ENCODE assay signal across 8 cellular contexts in the genomic region with DNA sequence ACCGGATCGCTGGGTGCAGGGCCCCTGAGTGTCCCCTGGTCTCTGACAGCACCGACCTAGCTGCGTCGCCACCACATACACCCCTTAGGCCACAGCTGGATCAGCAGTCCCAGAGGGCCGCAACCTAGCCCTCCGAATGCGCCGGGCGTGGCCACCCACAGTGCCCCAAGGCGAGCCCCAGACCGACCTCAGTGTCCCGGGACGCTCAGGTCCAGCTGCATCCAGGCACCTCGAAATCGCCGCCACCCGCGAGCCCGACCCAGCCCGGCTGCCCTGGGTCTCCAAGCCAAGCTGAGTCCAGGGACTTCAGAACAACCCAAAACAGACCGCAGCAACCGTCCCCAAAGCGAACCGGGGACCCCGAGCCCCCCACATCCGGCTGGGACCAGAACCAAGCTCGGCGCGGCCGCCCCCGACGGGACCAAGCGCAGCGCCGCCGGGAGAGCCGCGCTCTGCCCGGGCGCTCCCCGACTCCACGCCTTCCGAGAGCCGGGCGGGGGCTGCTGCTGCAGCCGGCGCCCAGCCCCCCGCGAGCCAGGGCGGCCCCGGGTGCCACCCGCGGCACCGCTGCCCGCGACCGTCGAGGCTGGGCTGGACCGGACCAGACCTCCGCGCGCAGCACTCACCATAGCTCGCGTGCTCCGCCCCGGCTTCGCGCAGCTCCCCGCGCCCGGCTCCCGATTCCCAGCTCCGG. TPM values are rescaled to one million over a fixed set of nuclear protein-coding genes. Genes with fewer than 3 reads are reported as not detected.
DNase-seq lines count a peak whose midpoint lies in the region; ATAC-seq, FAIRE-seq and TF ChIP-seq lines count a peak whose summit lies in the region.

No MANE protein-coding gene starts in this region.

- FAIRE-seq in keratinocyte (lab: Jason Lieb, UNC) = no peak

- TF ChIP-seq CTCF in keratinocyte (optimal IDR thresholded peaks at IDR 0.05 in 1 of 3, IDR thresholded peaks at IDR 0.05 in 1 of 3, conservative IDR thresholded peaks at IDR 0.05 in 1 of 3; ENCODE audit: extremely low read depth in 1 of 3, insufficient read depth in 2 of 3, low read length in 3 of 3) = no peak

- H3K27me3 Mint-ChIP-seq in activated naive CD8-positive, alpha-beta T cell treated with anti-CD3 and anti-CD28 coated beads for 36 hours = no peaks in the 10 kb centered on the region

- no peaks in the 10 kb centered on the region for H3K9me1 ChIP-seq in keratinocyte (ENCODE audit: control insufficient read depth, extremely low read depth, insufficient read depth, low read length)

- H3K36me3 ChIP-seq in keratinocyte (ENCODE audit: control insufficient read depth in 2 of 2, extremely low read depth in 1 of 2, insufficient read depth in 2 of 2, low read length in 2 of 2) = no peaks in the 10 kb centered on the region
- H3K36me3 ChIP-seq in stomach smooth muscle (ENCODE audit: control insufficient read depth in 2 of 2, insufficient read depth in 2 of 2, low read length in 2 of 2) = peaks cover 0 to 2% of the 10 kb centered on the region in 2 donors

- H3K36me3 Mint-ChIP-seq in activated naive CD8-positive, alpha-beta T cell treated with anti-CD3 and anti-CD28 coated beads for 36 hours = peaks cover 21% of the 10 kb centered on the region

- no peaks in the 10 kb centered on the region for H3K9me3 Mint-ChIP-seq in activated naive CD8-positive, alpha-beta T cell treated with anti-CD3 and anti-CD28 coated beads for 36 hours

- H3K79me2 ChIP-seq in keratinocyte (ENCODE audit: control insufficient read depth, insufficient read depth, low read length) = peaks cover 12% of the 10 kb centered on the region

- H3K27me3 ChIP-seq in keratinocyte (ENCODE audit: control insufficient read depth, extremely low read depth, insufficient read depth, low read length) (peaks cover 7% of the 10 kb centered on the region), stomach smooth muscle (ENCODE audit: control insufficient read depth in 1 of 2, insufficient read depth in 2 of 2, low read length in 2 of 2) (no peaks in the 10 kb centered on the region)

- H3K27ac ChIP-seq in keratinocyte (ENCODE audit: control insufficient read depth, insufficient read depth, low read length) = peak overlapping the region; percentile 25
- H3K27ac ChIP-seq in stomach smooth muscle (ENCODE audit: low read length) = peak overlapping the region; percentile 94

- dilution Hi-C loops in keratinocyte (cut with MboI; ENCODE audit: extremely low pct_ligation_motif_present, low sequenced_read_pairs) = no loop called here

- ATAC-seq in HG03280 (IDR thresholded peaks at IDR 0.05; ENCODE audit: unreplicated experiment) (peak; percentile 23), HG02678 (IDR thresholded peaks at IDR 0.05; ENCODE audit: unreplicated experiment) (no peak)

- H3K4me3 ChIP-seq in keratinocyte (ENCODE audit: control insufficient read depth in 2 of 3, extremely low read depth in 1 of 3, insufficient read depth in 2 of 3, low read depth in 1 of 3, low read length in 3 of 3) = peak overlapping the region; percentile 60 to 81 (median 62)
- peak overlapping the region; percentile 68 to 93 for H3K4me3 ChIP-seq in stomach smooth muscle (ENCODE audit: low read length in 2 of 2)

- peak overlapping the region; percentile 84 for H3K4me2 ChIP-seq in keratinocyte (ENCODE audit: control insufficient read depth, extremely low read depth, insufficient read depth, low read depth, low read length)

- no peaks in the 10 kb centered on the region for H4K20me1 ChIP-seq in keratinocyte (ENCODE audit: control insufficient read depth, extremely low read depth, insufficient read depth, low read length)

- H3K9me3 ChIP-seq in keratinocyte (ENCODE audit: control insufficient read depth, low read depth, low read length) (no peaks in the 10 kb centered on the region), stomach smooth muscle (ENCODE audit: control insufficient read depth in 2 of 2, low read length in 2 of 2) (no peaks in the 10 kb centered on the region)

- DNase-seq in activated gamma-delta T cell treated with Interleukin-2 at 50 U/mL for 16 hours = peak; percentile 23
- no peak for DNase-seq in activated gamma-delta T cell (lab: John Stamatoyannopoulos, UW)
- peak; percentile 21 for DNase-seq in activated naive CD8-positive, alpha-beta T cell treated with anti-CD3 and anti-CD28 coated beads for 36 hours
- no peak for DNase-seq in keratinocyte (ENCODE audit: low read depth, low spot score)
- DNase-seq in NCI-H2227 (lab: John Stamatoyannopoulos, UW; ENCODE audit: unreplicated experiment) = no peak

- H3K4me1 ChIP-seq in keratinocyte (ENCODE audit: control insufficient read depth, extremely low read depth, insufficient read depth, low read length) (peaks cover 14% of the 10 kb centered on the region), stomach smooth muscle (ENCODE audit: control insufficient read depth, insufficient read depth, low read length) (peaks cover 60% of the 10 kb centered on the region)

- H3K9ac ChIP-seq in keratinocyte (ENCODE audit: control insufficient read depth, extremely low read depth, insufficient read depth, low read length) (peak overlapping the region; percentile 71), stomach smooth muscle (ENCODE audit: low read length in 2 of 2) (peak overlapping the region; percentile 60 to 87)

- H3K27ac Mint-ChIP-seq in activated naive CD8-positive, alpha-beta T cell treated with anti-CD3 and anti-CD28 coated beads for 36 hours = peak overlapping the region; percentile 85

- H3K4me3 Mint-ChIP-seq in activated naive CD8-positive, alpha-beta T cell treated with anti-CD3 and anti-CD28 coated beads for 36 hours = peak overlapping the region; percentile 81

- H2AFZ ChIP-seq in keratinocyte (ENCODE audit: control insufficient read depth, low read length) = peak overlapping the region; percentile 71

- peaks cover 34% of the 10 kb centered on the region for H3K4me1 Mint-ChIP-seq in activated naive CD8-positive, alpha-beta T cell treated with anti-CD3 and anti-CD28 coated beads for 36 hours

RNA-seq across cellular contexts. Expression of a gene that starts 54.6 kb away (rescaled TPM):
- total RNA-seq in activated naive CD8-positive, alpha-beta T cell treated with anti-CD3 and anti-CD28 coated beads for 36 hours = 100 to 1,000 TPM in 1 of 2 experiments, 10 to 100 TPM in 1; 95.6 to 101 TPM
- polyA plus RNA-seq in keratinocyte = 30.9 to 59.1 TPM (median 55.5 TPM) in 3 replicates
- polyA plus RNA-seq in keratinocyte (2011; ENCODE audit: low read depth) = 25.1 TPM
- polyA plus RNA-seq in keratinocyte (2011; cell fraction: cytosol; rRNA removed) = 27.2 and 30.0 TPM in 2 replicates
- 101 and 110 TPM in 2 replicates for polyA plus RNA-seq in keratinocyte (2011; cell fraction: nucleus; rRNA removed)
- polyA plus RNA-seq in keratinocyte (2012; ENCODE audit: low replicate concordance) = 28.3 and 58.7 TPM in 2 replicates
- polyA minus RNA-seq in keratinocyte = 30.9 to 124 TPM (median 45.5 TPM) in 3 replicates
- polyA minus RNA-seq in keratinocyte (2011; cell fraction: cytosol; rRNA and poly(A)+ RNA removed) = 38.0 TPM
- polyA minus RNA-seq in keratinocyte (2011; cell fraction: nucleus; rRNA and poly(A)+ RNA removed) = 86.6 and 113 TPM in 2 replicates

Comparison
In these comparisons a context has a peak if more than half of its experiments do, and no peak if none do; other contexts are left out.
1. DNase-seq: peak in activated gamma-delta T cell treated with Interleukin-2 at 50 U/mL for 16 hours (single experiment) and activated naive CD8-positive, alpha-beta T cell treated with anti-CD3 and anti-CD28 coated beads for 36 hours (single experiment); none in activated gamma-delta T cell (single experiment), keratinocyte (single experiment) and NCI-H2227 (single experiment).